26 cellular contexts compared by ENCODE assay signal in the genomic region with DNA sequence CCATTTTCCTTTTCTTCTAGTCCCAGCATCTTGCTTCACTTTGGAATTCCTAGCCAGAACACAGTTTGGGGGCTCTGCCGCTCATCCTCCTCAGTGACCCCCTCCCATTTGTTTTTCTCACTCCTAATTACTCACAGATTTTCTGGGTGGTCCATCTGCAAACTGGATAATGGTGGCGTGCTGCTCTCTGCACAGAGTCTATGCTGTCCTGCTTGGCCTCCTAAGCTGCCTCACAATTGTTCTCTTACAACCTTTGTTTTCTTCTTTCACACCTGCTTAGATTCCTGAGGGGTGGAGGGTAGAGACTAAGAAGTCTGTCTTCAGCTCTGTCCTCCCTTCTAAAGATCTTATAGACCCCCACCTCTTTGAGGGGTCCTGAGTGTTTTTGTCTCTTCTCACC.
DNase-seq lines count a peak whose midpoint lies in the region; ATAC-seq and TF ChIP-seq lines count a peak whose summit lies in the region.
"Had no signal": no experiment of that assay in that cellular context is flagged by ENCODE, and none has a peak within 500 bp of the region (broad histone marks: within the 10 kb centered on the region; RNA-seq: fewer than 3 reads in every experiment).

No MANE protein-coding gene starts in this region.

- H3K4me1 ChIP-seq in Caco-2: peaks cover 44% of the 10 kb centered on the region
- H3K4me1 ChIP-seq in mesendoderm (ENCODE audit: control insufficient read depth, low read depth, low read length): peaks cover 3% of the 10 kb centered on the region
- no peaks in the 10 kb centered on the region for H3K4me1 ChIP-seq in suprapubic skin
- H3K4me1 ChIP-seq: BE2C, SJSA1, upper lobe of right lung had no signal

- BruUV-seq in Caco-2 (replicated peaks; lab: Mats Ljungman, UMichigan): no TSS peak

- DNase-seq in T-helper 1 cell: no peak
- no peak for DNase-seq in Caco-2
- no peak for DNase-seq in activated CD8-positive, alpha-beta T cell treated with anti-CD3 and anti-CD28 coated beads for 36 hours
- peak; percentile 46 for DNase-seq in mesendoderm
- no peak for DNase-seq in suprapubic skin (ENCODE audit: low spot score in 2 of 2)
- DNase-seq in HCEC 1CT: no peak
- DNase-seq: 8988T; activated CD4-positive, alpha-beta T cell treated with anti-CD3 and anti-CD28 coated beads for 1 hour; BE2C; cortex of kidney; DMS 273 treated with DMSO at 0.1 percent for 48 hours; foreskin fibroblast; GF-D8; H9; IMR-90; kidney glomerular epithelial cell; MM.1S; natural killer cell; NCI-H146; PC-9; upper lobe of right lung had no signal

- no peaks in the 10 kb centered on the region for H3K79me2 ChIP-seq in mesendoderm (ENCODE audit: control insufficient read depth, insufficient read depth, low read length)

- H3K27me3 ChIP-seq in Caco-2 (replicated peaks; ENCODE audit: control insufficient read depth, insufficient read depth, low read length) (no peaks in the 10 kb centered on the region), mesendoderm (ENCODE audit: insufficient read depth, low read length, poor library complexity) (no peaks in the 10 kb centered on the region), suprapubic skin (peaks cover 11% of the 10 kb centered on the region)
- H3K27me3 ChIP-seq: BE2C, breast epithelium, SJSA1, upper lobe of right lung had no signal

- CTCF ChIA-PET in Caco-2 (lab: Charles Lee): no interaction called here
- CTCF ChIA-PET in activated CD8-positive, alpha-beta T cell treated with anti-CD3 and anti-CD28 coated beads for 36 hours (lab: Charles Lee): interaction anchor here (1.7 kb wide), 1 partner anchor 20 kb away, joined by 3 read pairs; no protein-coding TSS in a partner anchor

- no peaks in the 10 kb centered on the region for H3K79me1 ChIP-seq in mesendoderm (ENCODE audit: low read length)

- H4K8ac ChIP-seq in mesendoderm (ENCODE audit: low read depth, low read length): no peak overlapping the region

- H3K27ac Mint-ChIP-seq in T-helper 1 cell treated with Interleukin-12 subunit alpha and Interleukin-12 subunit beta and Interleukin-4 antibody, amounts not matched to agents 30 μg/mL and 1 μg/mL, for 36 hours: peak overlapping the region; percentile 90
- H3K27ac Mint-ChIP-seq in Caco-2 (ENCODE audit: unreplicated experiment): peak overlapping the region; percentile 40
- peak overlapping the region; percentile 9 for H3K27ac Mint-ChIP-seq in activated CD8-positive, alpha-beta T cell treated with anti-CD3 and anti-CD28 coated beads for 36 hours
- H3K27ac Mint-ChIP-seq: H9; stimulated activated naive CD8-positive, alpha-beta T cell treated with anti-CD3 and anti-CD28 coated beads, Interleukin-15, Interleukin-2, amounts not matched to agents 100 ng/mL and 50 ng/mL, for 24 hours had no signal

- POLR2A ChIA-PET in Caco-2 (lab: Charles Lee): no interaction called here
- POLR2A ChIA-PET in activated CD8-positive, alpha-beta T cell treated with anti-CD3 and anti-CD28 coated beads for 36 hours (lab: Charles Lee): interaction anchor here (1.1 kb wide), 1 partner anchor 952 kb away, joined by 3 read pairs; no protein-coding TSS in a partner anchor

- TF ChIP-seq CTCF in Caco-2 (IDR thresholded peaks at IDR 0.05; ENCODE audit: insufficient read depth in 1 of 2, low read depth in 1 of 2, low read length in 1 of 2, severe bottlenecking in 1 of 2, unreplicated experiment in 1 of 2): no peak
- no peak for TF ChIP-seq CTCF in activated CD8-positive, alpha-beta T cell treated with anti-CD3 and anti-CD28 coated beads for 36 hours (IDR thresholded peaks at IDR 0.05)
- TF ChIP-seq CTCF in suprapubic skin (IDR thresholded peaks at IDR 0.05): no peak

- H3K4me3 ChIP-seq in Caco-2 (ENCODE audit: low read depth, low read length): no peak overlapping the region
- H3K4me3 ChIP-seq in mesendoderm (ENCODE audit: low read length): no peak overlapping the region
- no peak overlapping the region for H3K4me3 ChIP-seq in suprapubic skin
- H3K4me3 ChIP-seq: breast epithelium, PC-9, SJSA1, upper lobe of right lung had no signal

- no peaks in the 10 kb centered on the region for H3K27me3 Mint-ChIP-seq in T-helper 1 cell treated with Interleukin-12 subunit alpha and Interleukin-12 subunit beta and Interleukin-4 antibody, amounts not matched to agents 30 μg/mL and 1 μg/mL, for 36 hours (ENCODE audit: low read depth)
- H3K27me3 Mint-ChIP-seq in Caco-2 (ENCODE audit: insufficient read depth, unreplicated experiment): no peaks in the 10 kb centered on the region
- no peaks in the 10 kb centered on the region for H3K27me3 Mint-ChIP-seq in activated CD8-positive, alpha-beta T cell treated with anti-CD3 and anti-CD28 coated beads for 36 hours
- H3K27me3 Mint-ChIP-seq: stimulated activated naive CD8-positive, alpha-beta T cell treated with anti-CD3 and anti-CD28 coated beads, Interleukin-15, Interleukin-2, amounts not matched to agents 100 ng/mL and 50 ng/mL, for 24 hours had no signal

- TF ChIP-seq POLR2A in suprapubic skin (IDR thresholded peaks at IDR 0.05): no peak

- no peak overlapping the region for H2BK15ac ChIP-seq in mesendoderm (replicated peaks; ENCODE audit: low read depth)

- H3K27ac ChIP-seq in mesendoderm (ENCODE audit: low read depth, low read length) (no peak overlapping the region), suprapubic skin (no peak overlapping the region)
- H3K27ac ChIP-seq: breast epithelium, PC-9, SJSA1, upper lobe of right lung had no signal

- no peak overlapping the region for H2BK5ac ChIP-seq in mesendoderm (ENCODE audit: low read length)

- H3K36me3 ChIP-seq in Caco-2 (ENCODE audit: control insufficient read depth, insufficient read depth, low read length): no peaks in the 10 kb centered on the region
- no peaks in the 10 kb centered on the region for H3K36me3 ChIP-seq in mesendoderm (ENCODE audit: control insufficient read depth, insufficient read depth, low read length)
- H3K36me3 ChIP-seq in suprapubic skin: no peaks in the 10 kb centered on the region
- H3K36me3 ChIP-seq: BE2C, breast epithelium, SJSA1, upper lobe of right lung had no signal

- H3K36me3 Mint-ChIP-seq in T-helper 1 cell treated with Interleukin-12 subunit alpha and Interleukin-12 subunit beta and Interleukin-4 antibody, amounts not matched to agents 30 μg/mL and 1 μg/mL, for 36 hours (ENCODE audit: low read depth): no peaks in the 10 kb centered on the region
- H3K36me3 Mint-ChIP-seq in Caco-2 (ENCODE audit: insufficient read depth, unreplicated experiment): peaks cover 5% of the 10 kb centered on the region
- H3K36me3 Mint-ChIP-seq in activated CD8-positive, alpha-beta T cell treated with anti-CD3 and anti-CD28 coated beads for 36 hours (ENCODE audit: low read depth): no peaks in the 10 kb centered on the region
- H3K36me3 Mint-ChIP-seq: natural killer cell had no signal

- no peaks in the 10 kb centered on the region for H3K9me3 Mint-ChIP-seq in T-helper 1 cell treated with Interleukin-12 subunit alpha and Interleukin-12 subunit beta and Interleukin-4 antibody, amounts not matched to agents 30 μg/mL and 1 μg/mL, for 36 hours
- H3K9me3 Mint-ChIP-seq in Caco-2 (ENCODE audit: unreplicated experiment): no peaks in the 10 kb centered on the region
- H3K9me3 Mint-ChIP-seq in activated CD8-positive, alpha-beta T cell treated with anti-CD3 and anti-CD28 coated beads for 36 hours: no peaks in the 10 kb centered on the region
- H3K9me3 Mint-ChIP-seq: H9; natural killer cell; stimulated activated naive CD8-positive, alpha-beta T cell treated with anti-CD3 and anti-CD28 coated beads, Interleukin-15, Interleukin-2, amounts not matched to agents 100 ng/mL and 50 ng/mL, for 24 hours had no signal

- no peak overlapping the region for H3K23ac ChIP-seq in mesendoderm (ENCODE audit: low read length)

- peak overlapping the region; percentile 53 for H3K4me3 Mint-ChIP-seq in T-helper 1 cell treated with Interleukin-12 subunit alpha and Interleukin-12 subunit beta and Interleukin-4 antibody, amounts not matched to agents 30 μg/mL and 1 μg/mL, for 36 hours
- no peak overlapping the region for H3K4me3 Mint-ChIP-seq in Caco-2 (ENCODE audit: unreplicated experiment)
- no peak overlapping the region for H3K4me3 Mint-ChIP-seq in activated CD8-positive, alpha-beta T cell treated with anti-CD3 and anti-CD28 coated beads for 36 hours
- H3K4me3 Mint-ChIP-seq: H9; natural killer cell; stimulated activated naive CD8-positive, alpha-beta T cell treated with anti-CD3 and anti-CD28 coated beads, Interleukin-15, Interleukin-2, amounts not matched to agents 100 ng/mL and 50 ng/mL, for 24 hours had no signal

- WGBS in mesendoderm (ENCODE audit: extremely low coverage, insufficient coverage, low lambda C conversion rate): no CpG with 5 or more reads among the region's 2 CpGs
- WGBS in suprapubic skin: 67% methylated on average over 2 of the region's 2 CpGs

- no peak overlapping the region for H3K18ac ChIP-seq in mesendoderm (ENCODE audit: low read length)

- TF ChIP-seq EP300 in suprapubic skin (IDR thresholded peaks at IDR 0.05): no peak

- H3K9ac ChIP-seq in mesendoderm (ENCODE audit: low read length): no peak overlapping the region

- intact Hi-C loops in Caco-2 (cut with micrococcal nuclease; ENCODE audit: unreplicated experiment): no loop called here
- intact Hi-C loops in activated CD8-positive, alpha-beta T cell treated with anti-CD3 and anti-CD28 coated beads for 36 hours (cut with micrococcal nuclease): no loop called here

- no peak overlapping the region for H3K56ac ChIP-seq in mesendoderm (ENCODE audit: low read length)

- H2AK5ac ChIP-seq in mesendoderm (ENCODE audit: low read length): no peak overlapping the region

- H3K9me3 ChIP-seq in Caco-2 (no peaks in the 10 kb centered on the region), suprapubic skin (no peaks in the 10 kb centered on the region)
- H3K9me3 ChIP-seq: BE2C, breast epithelium, SJSA1, upper lobe of right lung had no signal

- peak; percentile 20 for ATAC-seq in activated CD8-positive, alpha-beta T cell treated with anti-CD3 and anti-CD28 coated beads for 36 hours
- no peak for ATAC-seq in HG03108 (IDR thresholded peaks at IDR 0.05; ENCODE audit: unreplicated experiment)
- ATAC-seq: upper lobe of right lung had no signal

- H3K4me2 ChIP-seq in mesendoderm (ENCODE audit: low read length): no peak overlapping the region
- H3K4me2 ChIP-seq: PC-9 had no signal

- H3K4ac ChIP-seq in mesendoderm (ENCODE audit: low read depth, low read length): no peak overlapping the region

- H2BK120ac ChIP-seq in mesendoderm (ENCODE audit: low read depth, low read length): no peak overlapping the region

- no peak overlapping the region for H4K5ac ChIP-seq in mesendoderm (ENCODE audit: low read length)

- peaks cover 44% of the 10 kb centered on the region for H3K4me1 Mint-ChIP-seq in T-helper 1 cell treated with Interleukin-12 subunit alpha and Interleukin-12 subunit beta and Interleukin-4 antibody, amounts not matched to agents 30 μg/mL and 1 μg/mL, for 36 hours (ENCODE audit: low read depth)
- peaks cover 39% of the 10 kb centered on the region for H3K4me1 Mint-ChIP-seq in Caco-2 (ENCODE audit: low read depth, unreplicated experiment)
- H3K4me1 Mint-ChIP-seq in activated CD8-positive, alpha-beta T cell treated with anti-CD3 and anti-CD28 coated beads for 36 hours (ENCODE audit: low read depth): peaks cover 42% of the 10 kb centered on the region

Comparison
In these comparisons a context has a peak if more than half of its experiments do, and no peak if none do; other contexts are left out.
1. H3K27ac Mint-ChIP-seq: peak in every context shown above with its lines; median percentile 90 in T-helper 1 cell treated with Interleukin-12 subunit alpha and Interleukin-12 subunit beta and Interleukin-4 antibody, amounts not matched to agents 30 μg/mL and 1 μg/mL, for 36 hours; 40 in Caco-2; 9 in activated CD8-positive, alpha-beta T cell treated with anti-CD3 and anti-CD28 coated beads for 36 hours.